18 cellular contexts compared by ENCODE assay signal in the genomic region with DNA sequence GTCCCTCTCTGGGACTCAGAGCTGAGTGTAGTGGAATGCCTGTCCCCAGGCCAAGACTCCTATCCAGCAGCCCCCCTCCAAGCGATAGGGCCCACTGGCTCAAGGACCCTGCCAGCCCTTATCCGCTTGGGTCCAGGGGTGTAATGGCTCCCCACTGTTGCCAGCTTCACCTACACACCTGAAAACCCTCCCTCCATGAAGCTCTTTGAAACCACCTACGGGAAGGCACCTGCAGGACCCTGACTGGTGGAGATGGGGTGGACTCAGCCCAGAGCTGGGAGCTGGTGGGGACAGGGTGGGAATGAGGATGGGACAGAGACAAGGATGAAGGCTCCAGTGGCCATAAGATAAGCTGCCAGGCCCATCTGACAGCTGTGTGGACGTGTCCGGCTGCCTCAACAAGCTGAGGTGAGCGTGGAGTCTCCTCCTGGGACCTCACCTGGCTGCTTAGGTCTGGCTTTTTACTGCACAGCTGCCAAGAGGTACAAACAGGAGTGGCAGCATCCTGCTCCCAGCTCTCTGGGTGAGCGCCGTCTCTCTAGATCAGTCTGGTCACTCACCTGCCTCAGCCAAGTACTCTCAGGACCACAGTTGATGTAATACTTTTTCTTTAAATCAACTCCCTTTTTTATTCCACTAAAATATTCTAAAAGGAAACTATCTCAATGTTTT. TPM values are rescaled to one million over a fixed set of nuclear protein-coding genes. Genes with fewer than 3 reads are reported as not detected.
DNase-seq lines count a peak whose midpoint lies in the region; ATAC-seq and TF ChIP-seq lines count a peak whose summit lies in the region.
"Had no signal": no experiment of that assay in that cellular context is flagged by ENCODE, and none has a peak within 500 bp of the region (broad histone marks: within the 10 kb centered on the region; RNA-seq: fewer than 3 reads in every experiment).

No MANE protein-coding gene starts in this region.

- DNase-seq in activated CD8-positive, alpha-beta memory T cell treated with anti-CD3 and anti-CD28 coated beads for 24 hours = peak; percentile 45
- DNase-seq in activated CD8-positive, alpha-beta memory T cell treated with anti-CD3 and anti-CD28 coated beads, Interleukin-2, amount 10 ng/mL, durations not matched to agents 7 days and 5 days = no peak
- DNase-seq in islet precursor cell = peak; percentile 50
- peak; percentile 64 for DNase-seq in osteocyte (ENCODE audit: extremely low spot score, unreplicated experiment)
- DNase-seq: Caco-2; CD4-positive, CD25-positive, alpha-beta regulatory T cell; DMS153; DND-41; GOT3; H7; HCEC 1CT had no signal

- TF ChIP-seq CTCF in osteocyte (IDR thresholded peaks at IDR 0.05) = no peak

- H3K9me3 Mint-ChIP-seq in activated CD8-positive, alpha-beta memory T cell treated with anti-CD3 and anti-CD28 coated beads, Interleukin-2, amount 10 ng/mL, durations not matched to agents 7 days and 5 days (ENCODE audit: low read depth) = no peaks in the 10 kb centered on the region
- H3K9me3 Mint-ChIP-seq in osteocyte (ENCODE audit: unreplicated experiment) = peaks cover 9% of the 10 kb centered on the region

- H3K4me3 Mint-ChIP-seq in activated CD8-positive, alpha-beta memory T cell treated with anti-CD3 and anti-CD28 coated beads, Interleukin-2, amount 10 ng/mL, durations not matched to agents 7 days and 5 days = no peak overlapping the region
- H3K4me3 Mint-ChIP-seq in osteocyte (ENCODE audit: unreplicated experiment) = no peak overlapping the region
- H3K4me3 Mint-ChIP-seq: B cell; CD4-positive, CD25-positive, alpha-beta regulatory T cell; CD8-positive, alpha-beta T cell had no signal

- no peak overlapping the region for H3K27ac Mint-ChIP-seq in activated CD8-positive, alpha-beta memory T cell treated with anti-CD3 and anti-CD28 coated beads, Interleukin-2, amount 10 ng/mL, durations not matched to agents 7 days and 5 days
- H3K27ac Mint-ChIP-seq in osteocyte (ENCODE audit: unreplicated experiment) = no peak overlapping the region
- H3K27ac Mint-ChIP-seq: B cell; CD4-positive, CD25-positive, alpha-beta regulatory T cell; CD8-positive, alpha-beta T cell had no signal

- no peak for ATAC-seq in activated CD8-positive, alpha-beta memory T cell treated with anti-CD3 and anti-CD28 coated beads, Interleukin-2, amount 10 ng/mL, durations not matched to agents 7 days and 5 days
- ATAC-seq in GM21529 (IDR thresholded peaks at IDR 0.05; ENCODE audit: unreplicated experiment) (no peak), HG02763 (IDR thresholded peaks at IDR 0.05; ENCODE audit: unreplicated experiment) (no peak), GM18909 (IDR thresholded peaks at IDR 0.05; ENCODE audit: poor library complexity, unreplicated experiment) (no peak)
- ATAC-seq: CD8-positive, alpha-beta T cell had no signal

- CTCF ChIA-PET in activated CD8-positive, alpha-beta memory T cell treated with anti-CD3 and anti-CD28 coated beads, Interleukin-2, amount 10 ng/mL, durations not matched to agents 7 days and 5 days (lab: Charles Lee) = no interaction called here

- peaks cover 6% of the 10 kb centered on the region for H3K4me1 Mint-ChIP-seq in activated CD8-positive, alpha-beta memory T cell treated with anti-CD3 and anti-CD28 coated beads, Interleukin-2, amount 10 ng/mL, durations not matched to agents 7 days and 5 days
- H3K4me1 Mint-ChIP-seq in osteocyte (ENCODE audit: unreplicated experiment) = peaks cover 8% of the 10 kb centered on the region
- H3K4me1 Mint-ChIP-seq: B cell; CD4-positive, CD25-positive, alpha-beta regulatory T cell had no signal

- peaks cover 8% of the 10 kb centered on the region for H3K27me3 Mint-ChIP-seq in activated CD8-positive, alpha-beta memory T cell treated with anti-CD3 and anti-CD28 coated beads, Interleukin-2, amount 10 ng/mL, durations not matched to agents 7 days and 5 days
- H3K27me3 Mint-ChIP-seq in osteocyte (ENCODE audit: unreplicated experiment) = no peaks in the 10 kb centered on the region

- H3K36me3 Mint-ChIP-seq in activated CD8-positive, alpha-beta memory T cell treated with anti-CD3 and anti-CD28 coated beads, Interleukin-2, amount 10 ng/mL, durations not matched to agents 7 days and 5 days = no peaks in the 10 kb centered on the region
- no peaks in the 10 kb centered on the region for H3K36me3 Mint-ChIP-seq in osteocyte (ENCODE audit: unreplicated experiment)
- H3K36me3 Mint-ChIP-seq: CD4-positive, CD25-positive, alpha-beta regulatory T cell; CD8-positive, alpha-beta T cell had no signal

RNA-seq across cellular contexts. Expression of gene DRGX, which starts 41.9 kb away (rescaled TPM):
- not detected for total RNA-seq in activated CD8-positive, alpha-beta memory T cell treated with anti-CD3 and anti-CD28 coated beads, Interleukin-2, amount 10 ng/mL, durations not matched to agents 7 days and 5 days
- not detected in 2 replicates for total RNA-seq in osteocyte
- total RNA-seq: A172; A673; B cell; Caco-2; CD4-positive, CD25-positive, alpha-beta regulatory T cell; CD8-positive, alpha-beta T cell; H7 had no signal

RNA-seq across cellular contexts. Expression of gene C10orf71, which starts 55.1 kb away (rescaled TPM):
- total RNA-seq in activated CD8-positive, alpha-beta memory T cell treated with anti-CD3 and anti-CD28 coated beads, Interleukin-2, amount 10 ng/mL, durations not matched to agents 7 days and 5 days = not detected
- total RNA-seq in osteocyte = not detected in 2 replicates
- total RNA-seq: A172; A673; B cell; Caco-2; CD4-positive, CD25-positive, alpha-beta regulatory T cell; CD8-positive, alpha-beta T cell; H7 had no signal
